13 cellular contexts compared by ENCODE assay signal in genomic region chr4:66704243-66704642, GRCh38.
DNase-seq lines count a peak whose midpoint lies in the region; ATAC-seq, FAIRE-seq and TF ChIP-seq lines count a peak whose summit lies in the region.
"Had no signal": no experiment of that assay in that cellular context is flagged by ENCODE, and none has a peak within 500 bp of the region (broad histone marks: within the 10 kb centered on the region; RNA-seq: fewer than 3 reads in every experiment).

No MANE protein-coding gene starts in this region.

- WGBS in transverse colon (ENCODE audit: low coverage in 1 of 2), 2 donors = 79% methylated on average over 2 of the region's 2 CpGs

- in situ Hi-C loops in transverse colon (cut with MboI; ENCODE audit: low pct_ligation_motif_present in 1 of 4, low pct_unique_long_range_greater_than_20kb in 1 of 4, low sequenced_read_pairs in 3 of 4) = no loop called here

- ATAC-seq in GM21737 (IDR thresholded peaks at IDR 0.05; ENCODE audit: unreplicated experiment) = no peak
- no peak for ATAC-seq in HG02981 (IDR thresholded peaks at IDR 0.05; ENCODE audit: unreplicated experiment)
- ATAC-seq: CD8-positive, alpha-beta T cell had no signal

- TF ChIP-seq EP300 in transverse colon (IDR thresholded peaks at IDR 0.05; ENCODE audit: low read depth) = no peak

- no peaks in the 10 kb centered on the region for H3K27me3 ChIP-seq in transverse colon
- H3K27me3 ChIP-seq: BLaER1 treated with 17β-estradiol and CSF1 and Interleukin-3, amounts not matched to agents 10 nM and 100 nM had no signal

- peak; percentile 23 for FAIRE-seq in G401.6 (lab: Jason Lieb, UNC)
- peak; percentile 33 for FAIRE-seq in colon (lab: Jason Lieb, UNC)
- FAIRE-seq: GM12891 had no signal

- no peak overlapping the region for H3K4me3 ChIP-seq in transverse colon
- H3K4me3 ChIP-seq: BLaER1 treated with 17β-estradiol and CSF1 and Interleukin-3, amounts not matched to agents 10 nM and 100 nM had no signal

- intact Hi-C loops in transverse colon (cut with DNase I; ENCODE audit: low total_unique reads) = no loop called here

- no peak for TF ChIP-seq CTCF in transverse colon (IDR thresholded peaks at IDR 0.05)

- no peak for TF ChIP-seq POLR2A in transverse colon (IDR thresholded peaks at IDR 0.05)

- H3K9me3 ChIP-seq in transverse colon = no peaks in the 10 kb centered on the region
- H3K9me3 ChIP-seq: BLaER1 treated with 17β-estradiol and CSF1 and Interleukin-3, amounts not matched to agents 10 nM and 100 nM had no signal

- no peaks in the 10 kb centered on the region for H3K4me1 ChIP-seq in transverse colon
- H3K4me1 ChIP-seq: BLaER1 treated with 17β-estradiol and CSF1 and Interleukin-3, amounts not matched to agents 10 nM and 100 nM had no signal

- H3K27ac ChIP-seq in transverse colon = no peak overlapping the region
- H3K27ac ChIP-seq: BLaER1 treated with 17β-estradiol and CSF1 and Interleukin-3, amounts not matched to agents 10 nM and 100 nM had no signal

- no peaks in the 10 kb centered on the region for H3K36me3 ChIP-seq in transverse colon
- H3K36me3 ChIP-seq: BLaER1 treated with 17β-estradiol and CSF1 and Interleukin-3, amounts not matched to agents 10 nM and 100 nM had no signal

- DNase-seq in RKO (ENCODE audit: low spot score) (peak; percentile 4), transverse colon (no peak)
- DNase-seq: Calu3; CD8-positive, alpha-beta T cell; DMS79 treated with DMSO at 0.1 percent for 48 hours; GOT3; H7 had no signal
